Comparison of ENCODE assay signal across 8 cellular contexts in genomic region chr2:108534577-108535379, GRCh38. TPM values are rescaled to one million over a fixed set of nuclear protein-coding genes. Genes with fewer than 3 reads are reported as not detected.
A peak's percentile ranks its signal among the peaks of the same experiment; 100 is the strongest.
DNase-seq lines count a peak whose midpoint lies in the region; ATAC-seq, FAIRE-seq and TF ChIP-seq lines count a peak whose summit lies in the region.

No MANE protein-coding gene starts in this region.

- peaks cover 23 to 25% of the 10 kb centered on the region in 2 experiments for H3K4me1 ChIP-seq in K562 (replicated peaks in 1 of 2; ENCODE audit: control insufficient read depth in 2 of 2, insufficient read depth in 2 of 2, low read length in 2 of 2)
- H3K4me1 ChIP-seq in skeletal muscle tissue (ENCODE audit: control insufficient read depth in 3 of 3, insufficient read depth in 3 of 3, low read length in 3 of 3): peaks cover 13 to 27% (median 22%) of the 10 kb centered on the region in 3 donors

- H2AFZ ChIP-seq in SU-DHL-6 (ENCODE audit: low read depth, low read length, severe bottlenecking): peak overlapping the region; percentile 62
- H2AFZ ChIP-seq in K562 (ENCODE audit: low read depth, low read length): peak overlapping the region; percentile 61

- ATAC-seq in GM21381 (IDR thresholded peaks at IDR 0.05; ENCODE audit: unreplicated experiment): peak; percentile 34
- no peak for ATAC-seq in K562

- peak; percentile 48 for FAIRE-seq in K562 (lab: Jason Lieb, UNC)

- no peak for TF ChIP-seq RAD21 in K562 (CRISPR knock-in tag; conservative IDR thresholded peaks at IDR 0.05 in 1 of 2, IDR thresholded peaks at IDR 0.05 in 1 of 2)

- no peaks in the 10 kb centered on the region; the same call in 1 of the 2 replicates for H3F3A ChIP-seq in SU-DHL-6 (ENCODE audit: insufficient read depth)

- no peaks in the 10 kb centered on the region for H3K9me1 ChIP-seq in K562 (ENCODE audit: control insufficient read depth, insufficient read depth, low read length)

- TF ChIP-seq CTCF in HL-60 (IDR thresholded peaks at IDR 0.05; ENCODE audit: insufficient read depth, low read length): no peak
- no peak for TF ChIP-seq CTCF in SU-DHL-6 (IDR thresholded peaks at IDR 0.05; ENCODE audit: insufficient read depth, low read length, poor library complexity, severe bottlenecking)
- TF ChIP-seq CTCF in K562 (IDR thresholded peaks at IDR 0.05 in 2 of 3, conservative IDR thresholded peaks at IDR 0.05 in 1 of 3; ENCODE audit: insufficient read depth in 2 of 3, low read depth in 1 of 3, low read length in 3 of 3): no peak

- CTCF ChIA-PET in K562 (lab: Yijun Ruan, JAX; ENCODE audit: low intra/inter-chr PET ratio): no interaction called here

- peak overlapping the region; percentile 78 for H3K9ac ChIP-seq in SU-DHL-6 (ENCODE audit: low read length)
- H3K9ac ChIP-seq in K562 (ENCODE audit: insufficient read depth in 1 of 2, low read depth in 2 of 2, low read length in 2 of 2): peak overlapping the region; percentile 80 to 94
- H3K9ac ChIP-seq in skeletal muscle tissue (ENCODE audit: low read depth in 1 of 3, low read length in 3 of 3): peak overlapping the region; percentile 66 to 83 (median 68)

- H3K27ac ChIP-seq in HL-60 (replicated peaks): peak overlapping the region; percentile 47
- H3K27ac ChIP-seq in SU-DHL-6 (ENCODE audit: low read depth, low read length): no peak overlapping the region
- peak overlapping the region; percentile 74 for H3K27ac ChIP-seq in K562 (ENCODE audit: extremely low read depth, low read depth, low read length)
- H3K27ac ChIP-seq in skeletal muscle tissue (ENCODE audit: low read depth, low read length): peak overlapping the region; percentile 75

- intact Hi-C loops in K562 (cut with micrococcal nuclease): loop anchor here (1.0 to 5.0 kb wide), 3 partner anchors 53 to 103 kb away; partner anchors contain the start of gene GCC2

- DNase-seq in DMS53 (lab: John Stamatoyannopoulos, UW): peak; percentile 82
- peak in 1 of 2 experiments; percentile 39 for DNase-seq in HL-60 (ENCODE audit: low read depth in 1 of 2, low spot score in 1 of 2)
- peak in 1 of 4 experiments; percentile 44 for DNase-seq in K562 (ENCODE audit: extremely low read depth in 1 of 4, low spot score in 3 of 4)
- peak; percentile 15 for DNase-seq in iPS-NIHi7 (ENCODE audit: extremely low spot score)
- no peak for DNase-seq in NCI-H187 treated with DMSO at 0.1 percent for 48 hours (lab: John Stamatoyannopoulos, UW)

- H3K9me3 ChIP-seq in SU-DHL-6 (ENCODE audit: insufficient read depth, low read length) (no peaks in the 10 kb centered on the region), K562 (replicated peaks; ENCODE audit: control insufficient read depth, insufficient read depth, low read depth, low read length) (no peaks in the 10 kb centered on the region), skeletal muscle tissue (ENCODE audit: control insufficient read depth in 3 of 3, low read length in 3 of 3) (no peaks in the 10 kb centered on the region)

- in situ Hi-C loops in K562 (cut with MboI): no loop called here

- H4K20me1 ChIP-seq in SU-DHL-6 (ENCODE audit: low read depth, low read length) (peaks cover 11% of the 10 kb centered on the region), K562 (replicated peaks; ENCODE audit: control insufficient read depth, insufficient read depth, low read length) (peaks cover 16% of the 10 kb centered on the region; the same call in 1 of the 2 replicates)

- no peak for TF ChIP-seq POLR2A in K562 (conservative IDR thresholded peaks at IDR 0.05)

- BruUV-seq in K562 (replicated peaks; lab: Mats Ljungman, UMichigan): no TSS peak

- H3K79me2 ChIP-seq in SU-DHL-6 (ENCODE audit: insufficient read depth, low read length) (peaks cover 38% of the 10 kb centered on the region), K562 (ENCODE audit: control insufficient read depth, insufficient read depth, low read length) (peaks cover 61% of the 10 kb centered on the region)

- TF ChIP-seq EP300 in K562 (IDR thresholded peaks at IDR 0.05; ENCODE audit: low read length): no peak

- POLR2A ChIA-PET in K562 (lab: Yijun Ruan, JAX): interaction anchor here (0.6 to 3.2 kb wide), 7 partner anchors 13 to 172 kb away, joined by 3 to 21 read pairs (median 4); no protein-coding TSS in a partner anchor

- H3K4me2 ChIP-seq in SU-DHL-6 (ENCODE audit: low read depth, low read length, poor library complexity, severe bottlenecking): peak overlapping the region; percentile 85
- H3K4me2 ChIP-seq in K562 (ENCODE audit: insufficient read depth, low read length): peak overlapping the region; percentile 88

- peak overlapping the region; percentile 63 for H3K4me3 ChIP-seq in HL-60 (replicated peaks; ENCODE audit: insufficient read depth, low read length)
- peak overlapping the region; percentile 82 for H3K4me3 ChIP-seq in SU-DHL-6 (ENCODE audit: insufficient read depth, low read length, poor library complexity, severe bottlenecking)
- peak overlapping the region; percentile 86 for H3K4me3 ChIP-seq in K562
- H3K4me3 ChIP-seq in skeletal muscle tissue (ENCODE audit: low read length in 3 of 3): peak overlapping the region; percentile 60 to 81 (median 77)

- H3K27me3 ChIP-seq in HL-60 (ENCODE audit: insufficient read depth, poor library complexity, severe bottlenecking): no peaks in the 10 kb centered on the region
- H3K27me3 ChIP-seq in SU-DHL-6 (ENCODE audit: low read length): no peaks in the 10 kb centered on the region
- H3K27me3 ChIP-seq in K562 (ENCODE audit: control insufficient read depth in 2 of 2, insufficient read depth in 2 of 2, low read length in 2 of 2): no peaks in the 10 kb centered on the region
- no peaks in the 10 kb centered on the region for H3K27me3 ChIP-seq in skeletal muscle tissue (ENCODE audit: control insufficient read depth in 3 of 3, insufficient read depth in 3 of 3, low read length in 3 of 3)

- under 1% methylated on average over 26 of the region's 59 CpGs for WGBS in K562 (ENCODE audit: insufficient coverage, low coverage, missing lambda C conversion rate)

- H3K36me3 ChIP-seq in SU-DHL-6 (ENCODE audit: low read length) (no peaks in the 10 kb centered on the region), K562 (ENCODE audit: control insufficient read depth, insufficient read depth, low read length) (peaks cover 3% of the 10 kb centered on the region; the same call in 2 of the 3 replicates), skeletal muscle tissue (ENCODE audit: control insufficient read depth in 3 of 3, insufficient read depth in 3 of 3, low read length in 3 of 3) (no peaks in the 10 kb centered on the region)

- H3K9me2 ChIP-seq in SU-DHL-6 (replicated peaks; ENCODE audit: insufficient read depth, low read length): no peaks in the 10 kb centered on the region

TF ChIP-seq in K562, 482 proteins besides CTCF, POLR2A, EP300 and RAD21 (continues in another document):
- TF ChIP-seq ZNF316 (IDR thresholded peaks at IDR 0.05) (peak; percentile 74), NR2C2 (CRISPR knock-in tag; IDR thresholded peaks at IDR 0.05) (no peak), NR2C2 (tag; IDR thresholded peaks at IDR 0.05) (peak; percentile 15; the same call in 1 of the 2 replicates), KLF10 (CRISPR knock-in tag; IDR thresholded peaks at IDR 0.05) (no peak), ZNF639 (CRISPR knock-in tag; conservative IDR thresholded peaks at IDR 0.05 in 1 of 2, IDR thresholded peaks at IDR 0.05 in 1 of 2) (peak in 1 of 2 experiments; percentile 73; a peak in 2 of 4 replicates), ZNF589 (CRISPR knock-in tag; IDR thresholded peaks at IDR 0.05; ENCODE audit: low read depth) (no peak), SREBF2 (CRISPR knock-in tag; IDR thresholded peaks at IDR 0.05) (no peak), E2F6 (IDR thresholded peaks at IDR 0.05; ENCODE audit: borderline replicate concordance in 1 of 2, extremely low read depth in 1 of 2, insufficient read depth in 1 of 2, insufficient read length in 1 of 2, low read depth in 1 of 2, low read length in 1 of 2, poor library complexity in 1 of 2, severe bottlenecking in 1 of 2) (peak in 1 of 2 experiments; percentile 1), GABPA (tag; conservative IDR thresholded peaks at IDR 0.05; ENCODE audit: low read depth) (0 out of 2 replicates have a peak, but pooled peaks have one; percentile 7), XRCC3 (IDR thresholded peaks at IDR 0.05) (no peak)

RNA-seq across cellular contexts. Expression of gene LIMS1, which starts 0.5 kb away (rescaled TPM):
- total RNA-seq in K562 (2011; cell fraction: chromatin; rRNA removed; ENCODE audit: low replicate concordance): 55.2 and 62.7 TPM in 2 replicates
- total RNA-seq in K562 (2011; cell fraction: nucleolus; rRNA removed): 33.2 and 44.6 TPM in 2 replicates
- 63.0 and 105 TPM in 2 replicates for total RNA-seq in K562 (2011; cell fraction: nucleoplasm; rRNA removed)
- total RNA-seq in K562 (2014; rRNA removed) (104 and 112 TPM in 2 replicates), K562 (2014; rRNA removed; fragmentation: Illumina TruSeq; extraction: Trizol) (77.7 and 84.8 TPM in 2 replicates), K562 (2015; rRNA removed; fragmentation: Illumina TruSeq; extraction: Trizol) (53.2 and 57.7 TPM in 2 replicates), K562 (2021) (86.8 and 101 TPM in 2 replicates), skeletal muscle tissue (26.6 TPM)
- polyA plus RNA-seq in K562 (2011; rRNA removed) (94.6 and 134 TPM in 2 replicates), K562 (2014; fragmentation: Illumina TruSeq; extraction: Trizol) (87.3 and 98.5 TPM in 2 replicates), K562 (2014; fragmentation: Nextera tagmentation; extraction: Ambion mirVana) (10 to 100 TPM; 52.8 to 81.0 TPM), K562 (2014; rRNA removed) (59.6 and 66.6 TPM in 2 replicates)
- 104 and 114 TPM in 2 replicates for polyA plus RNA-seq in K562 (2011; cell fraction: cytosol; rRNA removed)
- polyA plus RNA-seq in K562 (2011; cell fraction: nucleus; rRNA removed): 21.4 and 26.6 TPM in 2 replicates
- polyA plus RNA-seq in K562 (2012): 76.8 and 98.5 TPM in 2 replicates
- polyA minus RNA-seq in K562 (2011; rRNA and poly(A)+ RNA removed): 181 and 244 TPM in 2 replicates
- 71.3 and 74.7 TPM in 2 replicates for polyA minus RNA-seq in K562 (2011; cell fraction: cytosol; rRNA and poly(A)+ RNA removed)
- polyA minus RNA-seq in K562 (2011; cell fraction: nucleus; rRNA and poly(A)+ RNA removed): 20.7 and 31.4 TPM in 2 replicates
